ENCODE assay signal across 18 cellular contexts in the genomic region with DNA sequence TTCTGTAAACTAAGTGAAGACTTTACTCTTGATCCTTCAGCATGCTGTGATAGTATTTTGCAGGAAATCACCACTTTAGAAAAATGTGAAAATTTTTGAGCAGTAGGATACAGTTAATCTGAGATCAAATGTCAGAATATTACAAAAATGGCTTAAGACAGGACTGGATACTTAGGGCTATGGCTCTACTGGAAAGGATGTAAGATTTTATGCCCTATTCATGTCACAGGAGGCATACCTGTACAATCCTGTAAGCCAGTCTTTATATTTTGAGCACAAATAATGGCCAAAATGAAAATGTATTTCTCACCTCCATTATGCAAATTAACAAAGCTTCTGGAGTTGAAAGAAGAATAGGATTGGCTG. TPM values are rescaled to one million over a fixed set of nuclear protein-coding genes. Genes with fewer than 3 reads are reported as not detected.
DNase-seq lines count a peak whose midpoint lies in the region; ATAC-seq and TF ChIP-seq lines count a peak whose summit lies in the region.
"Had no signal": no experiment of that assay in that cellular context is flagged by ENCODE, and none has a peak within 500 bp of the region (broad histone marks: within the 10 kb centered on the region; RNA-seq: fewer than 3 reads in every experiment).

No MANE protein-coding gene starts in this region.

- H3K23ac ChIP-seq in IMR-90 (ENCODE audit: low read depth, low read length), result no peak overlapping the region

- peaks cover 34% of the 10 kb centered on the region for H3K4me1 Mint-ChIP-seq in T-helper 2 cell treated with Interferon-gamma antibody and Interleukin-4, amounts not matched to agents 5 μg/mL and 100 μg/mL, for 36 hours (ENCODE audit: low read depth)
- peaks cover 43% of the 10 kb centered on the region for H3K4me1 Mint-ChIP-seq in activated CD4-positive, alpha-beta T cell treated with anti-CD3 and anti-CD28 coated beads, Interleukin-2, amount 10 ng/mL, durations not matched to agents 7 days and 5 days
- H3K4me1 Mint-ChIP-seq: H9 had no signal

- H3K27ac ChIP-seq in IMR-90 (ENCODE audit: insufficient read depth, low read length) (peak overlapping the region; percentile 13; the same call in 1 of the 2 replicates), body of pancreas (peak overlapping the region; percentile 84 to 91 (median 88)), right lobe of liver (peak overlapping the region in 2 of 3 donors; percentile 73 to 84), upper lobe of left lung (peak overlapping the region in 3 of 4 donors; percentile 32 to 80 (median 70))
- H3K27ac ChIP-seq: KMS-11 had no signal

- DNase-seq in IMR-90 (no peak), body of pancreas (no peak), right lobe of liver (no peak), upper lobe of left lung (no peak), amniotic stem cell (lab: John Stamatoyannopoulos, UW) (no peak)
- DNase-seq in T-helper 2 cell treated with Interferon-gamma antibody and Interleukin-4, amounts not matched to agents 5 μg/mL and 100 μg/mL, for 36 hours (ENCODE audit: low spot score), result no peak
- no peak for DNase-seq in activated CD4-positive, alpha-beta T cell treated with anti-CD3 and anti-CD28 coated beads, Interleukin-2, amount 10 ng/mL, durations not matched to agents 7 days and 5 days
- DNase-seq: activated CD4-positive, alpha-beta memory T cell treated with anti-CD3 and anti-CD28 coated beads for 36 hours; activated T-cell treated with anti-CD3 and anti-CD28 coated beads, Interleukin-2, amount 50 U/mL, for 48 hours; DMS153; H9; islet precursor cell; NCI-H1092; nucleus accumbens; stimulated activated CD4-positive, alpha-beta T cell treated with anti-CD3 and anti-CD28 coated beads, Interleukin-4, amount 100 ng/mL, for 1 hour had no signal

- ATAC-seq in IMR-90 (ENCODE audit: low read depth), result no peak
- ATAC-seq in body of pancreas, result peak; percentile 3
- ATAC-seq in right lobe of liver, result peak in 3 of 4 donors; percentile 6 to 28 (median 16)
- ATAC-seq in upper lobe of left lung (ENCODE audit: low FRiP score in 2 of 2), result no peak

- no peak overlapping the region for H2AK9ac ChIP-seq in IMR-90 (replicated peaks; ENCODE audit: low read depth, low read length, poor library complexity)

- H3K4me3 ChIP-seq in IMR-90 (ENCODE audit: insufficient read depth, low read depth, low read length) (no peak overlapping the region), body of pancreas (no peak overlapping the region), right lobe of liver (no peak overlapping the region), upper lobe of left lung (no peak overlapping the region)
- H3K4me3 ChIP-seq: BLaER1 had no signal

- no peaks in the 10 kb centered on the region for H3K9me1 ChIP-seq in IMR-90 (ENCODE audit: insufficient read depth, low read length)

- H3K36me3 ChIP-seq in IMR-90 (ENCODE audit: control insufficient read depth, insufficient read depth, low read length) (no peaks in the 10 kb centered on the region), body of pancreas (replicated peaks in 1 of 2; ENCODE audit: insufficient read depth in 1 of 2, low read depth in 2 of 2) (no peaks in the 10 kb centered on the region), right lobe of liver (no peaks in the 10 kb centered on the region), upper lobe of left lung (no peaks in the 10 kb centered on the region)
- H3K36me3 ChIP-seq: BLaER1 had no signal

- H3K9me3 ChIP-seq in IMR-90 (ENCODE audit: control insufficient read depth, insufficient read depth, low read length) (no peaks in the 10 kb centered on the region), body of pancreas (no peaks in the 10 kb centered on the region), right lobe of liver (no peaks in the 10 kb centered on the region), upper lobe of left lung (no peaks in the 10 kb centered on the region)

- CTCF ChIA-PET in IMR-90 (lab: Yijun Ruan, JAX), result no interaction called here
- CTCF ChIA-PET in activated CD4-positive, alpha-beta T cell treated with anti-CD3 and anti-CD28 coated beads, Interleukin-2, amount 10 ng/mL, durations not matched to agents 7 days and 5 days (lab: Charles Lee), result no interaction called here

- peak overlapping the region; percentile 85 for H3K18ac ChIP-seq in IMR-90 (ENCODE audit: low read depth, low read length)

- H3K27me3 ChIP-seq in IMR-90 (ENCODE audit: control insufficient read depth, insufficient read depth, low read length) (no peaks in the 10 kb centered on the region), body of pancreas (no peaks in the 10 kb centered on the region), right lobe of liver (no peaks in the 10 kb centered on the region), upper lobe of left lung (no peaks in the 10 kb centered on the region)
- H3K27me3 ChIP-seq: BLaER1 had no signal

- BruUV-seq in IMR-90 (replicated peaks; lab: Mats Ljungman, UMichigan), result no TSS peak

- dilution Hi-C loops in IMR-90 (cut with HindIII; ENCODE audit: low sequenced_read_pairs, unreplicated experiment), result no loop called here

- POLR2A ChIA-PET in IMR-90 (lab: Charles Lee; ENCODE audit: unreplicated experiment), result no interaction called here
- POLR2A ChIA-PET in activated CD4-positive, alpha-beta T cell treated with anti-CD3 and anti-CD28 coated beads, Interleukin-2, amount 10 ng/mL, durations not matched to agents 7 days and 5 days (lab: Charles Lee), result no interaction called here

- no peak overlapping the region for H3K56ac ChIP-seq in IMR-90 (ENCODE audit: extremely low read depth, insufficient read depth, low read length)

- peak overlapping the region; percentile 51; the same call in 1 of the 2 replicates for H4K5ac ChIP-seq in IMR-90 (ENCODE audit: low read depth, low read length)

- no peak overlapping the region for H2BK20ac ChIP-seq in IMR-90 (ENCODE audit: low read depth, low read length)

- H3K9ac ChIP-seq in IMR-90 (ENCODE audit: low read depth, low read length), result no peak overlapping the region
- H3K9ac ChIP-seq: BLaER1, KMS-11 had no signal

- no peak for TF ChIP-seq RAD21 in IMR-90 (IDR thresholded peaks at IDR 0.05; ENCODE audit: low read length)

- peak overlapping the region; percentile 16 for H2BK5ac ChIP-seq in IMR-90 (ENCODE audit: low read depth, low read length, poor library complexity, severe bottlenecking)

- H3K4me1 ChIP-seq in IMR-90 (ENCODE audit: control insufficient read depth, insufficient read depth, low read length), result peaks cover 8% of the 10 kb centered on the region
- peaks cover 44% of the 10 kb centered on the region for H3K4me1 ChIP-seq in body of pancreas
- H3K4me1 ChIP-seq in right lobe of liver, result peaks cover 0 to 18% (median 4%) of the 10 kb centered on the region in 4 donors
- peaks cover 9 to 24% (median 17%) of the 10 kb centered on the region in 4 donors for H3K4me1 ChIP-seq in upper lobe of left lung

- H3K4me2 ChIP-seq in IMR-90 (ENCODE audit: low read depth, low read length), result peak overlapping the region; percentile 48
- H3K4me2 ChIP-seq: KMS-11 had no signal

- in situ Hi-C loops in IMR-90 (cut with MboI; ENCODE audit: low sequenced_read_pairs), result no loop called here

- no peak overlapping the region for H2BK120ac ChIP-seq in IMR-90 (ENCODE audit: low read depth, low read length)

- H3K14ac ChIP-seq in IMR-90 (replicated peaks; ENCODE audit: low read depth, low read length), result no peak overlapping the region

- H4K20me1 ChIP-seq in IMR-90 (ENCODE audit: insufficient read depth, low read length), result no peaks in the 10 kb centered on the region
- H4K20me1 ChIP-seq: BLaER1 had no signal

- H2AK5ac ChIP-seq in IMR-90 (ENCODE audit: low read depth, low read length), result no peak overlapping the region

- H3K27ac Mint-ChIP-seq in T-helper 2 cell treated with Interferon-gamma antibody and Interleukin-4, amounts not matched to agents 5 μg/mL and 100 μg/mL, for 36 hours, result no peak overlapping the region
- H3K27ac Mint-ChIP-seq in activated CD4-positive, alpha-beta T cell treated with anti-CD3 and anti-CD28 coated beads, Interleukin-2, amount 10 ng/mL, durations not matched to agents 7 days and 5 days, result no peak overlapping the region
- H3K27ac Mint-ChIP-seq: activated CD4-positive, alpha-beta memory T cell treated with anti-CD3 and anti-CD28 coated beads for 36 hours; activated naive CD8-positive, alpha-beta T cell; H9 had no signal

- H2BK15ac ChIP-seq in IMR-90 (ENCODE audit: low read depth, low read length), result no peak overlapping the region

- no peak overlapping the region for H3K4ac ChIP-seq in IMR-90 (ENCODE audit: low read depth, low read length)

- H4K8ac ChIP-seq in IMR-90 (ENCODE audit: low read depth in 2 of 2, low read length in 2 of 2), result no peak overlapping the region

- no peaks in the 10 kb centered on the region for H3K79me1 ChIP-seq in IMR-90 (ENCODE audit: low read depth in 1 of 2, low read length in 2 of 2)

- TF ChIP-seq EP300 in upper lobe of left lung (IDR thresholded peaks at IDR 0.05), result no peak

- TF ChIP-seq CTCF in IMR-90 (conservative IDR thresholded peaks at IDR 0.05; ENCODE audit: low read depth, low read length) (no peak), body of pancreas (IDR thresholded peaks at IDR 0.05) (no peak), right lobe of liver (IDR thresholded peaks at IDR 0.05) (no peak), upper lobe of left lung (IDR thresholded peaks at IDR 0.05) (no peak)

- no peak overlapping the region for H3K4me3 Mint-ChIP-seq in T-helper 2 cell treated with Interferon-gamma antibody and Interleukin-4, amounts not matched to agents 5 μg/mL and 100 μg/mL, for 36 hours
- H3K4me3 Mint-ChIP-seq in activated CD4-positive, alpha-beta T cell treated with anti-CD3 and anti-CD28 coated beads, Interleukin-2, amount 10 ng/mL, durations not matched to agents 7 days and 5 days, result no peak overlapping the region
- H3K4me3 Mint-ChIP-seq: activated CD4-positive, alpha-beta memory T cell treated with anti-CD3 and anti-CD28 coated beads for 36 hours; activated naive CD8-positive, alpha-beta T cell; H9 had no signal

- peaks cover 3% of the 10 kb centered on the region for H3K9me3 Mint-ChIP-seq in T-helper 2 cell treated with Interferon-gamma antibody and Interleukin-4, amounts not matched to agents 5 μg/mL and 100 μg/mL, for 36 hours
- peaks cover 9% of the 10 kb centered on the region for H3K9me3 Mint-ChIP-seq in activated CD4-positive, alpha-beta T cell treated with anti-CD3 and anti-CD28 coated beads, Interleukin-2, amount 10 ng/mL, durations not matched to agents 7 days and 5 days

- H3K27me3 Mint-ChIP-seq in T-helper 2 cell treated with Interferon-gamma antibody and Interleukin-4, amounts not matched to agents 5 μg/mL and 100 μg/mL, for 36 hours (ENCODE audit: low read depth), result no peaks in the 10 kb centered on the region
- H3K27me3 Mint-ChIP-seq in activated CD4-positive, alpha-beta T cell treated with anti-CD3 and anti-CD28 coated beads, Interleukin-2, amount 10 ng/mL, durations not matched to agents 7 days and 5 days, result no peaks in the 10 kb centered on the region
- H3K27me3 Mint-ChIP-seq: activated CD4-positive, alpha-beta memory T cell treated with anti-CD3 and anti-CD28 coated beads for 36 hours; activated naive CD8-positive, alpha-beta T cell had no signal

- TF ChIP-seq POLR2A in IMR-90 (IDR thresholded peaks at IDR 0.05; ENCODE audit: low read depth, low read length), result no peak
- TF ChIP-seq POLR2A in body of pancreas (IDR thresholded peaks at IDR 0.05), result no peak
- TF ChIP-seq POLR2A in right lobe of liver (IDR thresholded peaks at IDR 0.05), result no peak
- no peak for TF ChIP-seq POLR2A in upper lobe of left lung (IDR thresholded peaks at IDR 0.05)

- no peak overlapping the region for H2AFZ ChIP-seq in IMR-90 (replicated peaks; ENCODE audit: low read length, poor library complexity)

- no peaks in the 10 kb centered on the region for H3K36me3 Mint-ChIP-seq in T-helper 2 cell treated with Interferon-gamma antibody and Interleukin-4, amounts not matched to agents 5 μg/mL and 100 μg/mL, for 36 hours (ENCODE audit: low read depth)
- H3K36me3 Mint-ChIP-seq in activated CD4-positive, alpha-beta T cell treated with anti-CD3 and anti-CD28 coated beads, Interleukin-2, amount 10 ng/mL, durations not matched to agents 7 days and 5 days (ENCODE audit: low read depth), result peaks cover 2% of the 10 kb centered on the region
- H3K36me3 Mint-ChIP-seq: activated CD4-positive, alpha-beta memory T cell treated with anti-CD3 and anti-CD28 coated beads for 36 hours had no signal

- intact Hi-C loops in IMR-90 (cut with micrococcal nuclease) (no loop called here), body of pancreas (cut with DNase I) (no loop called here), right lobe of liver (cut with DNase I) (no loop called here)

- H4K91ac ChIP-seq in IMR-90 (ENCODE audit: insufficient read depth, low read depth, low read length), result no peak overlapping the region

RNA-seq across cellular contexts. Expression of a gene that starts 8.6 kb away (rescaled TPM):
- 87.5 and 89.7 TPM in 2 replicates for total RNA-seq in IMR-90 (2012; rRNA removed)
- polyA plus RNA-seq in IMR-90 (2012; rRNA removed), result 58.1 and 63.7 TPM in 2 replicates
- 34.9 and 52.0 TPM in 2 replicates for polyA plus RNA-seq in IMR-90 (2012; cell fraction: cytosol; rRNA removed)
- polyA plus RNA-seq in IMR-90 (2012; cell fraction: nucleus; rRNA removed; ENCODE audit: low replicate concordance), result 17.3 and 35.9 TPM in 2 replicates
- 100 to 1,000 TPM in 1 of 2 donors, 10 to 100 TPM in 1; 91.8 to 143 TPM for total RNA-seq in body of pancreas
- total RNA-seq in right lobe of liver, result 10 to 100 TPM; 24.9 to 52.6 (median 45.5) TPM
- total RNA-seq in upper lobe of left lung, result 100 to 1,000 TPM in 5 of 6 donors, 10 to 100 TPM in 1; 82.8 to 385 (median 285) TPM
- 10 to 100 TPM; 74.4 to 77.8 TPM for total RNA-seq in activated CD4-positive, alpha-beta T cell treated with anti-CD3 and anti-CD28 coated beads, Interleukin-2, amount 10 ng/mL, durations not matched to agents 7 days and 5 days

Comparison
In these comparisons a context has a peak if more than half of its experiments do, and no peak if none do; other contexts are left out.
1. ATAC-seq: peak in body of pancreas (single experiment) and right lobe of liver (3 of 4); none in IMR-90 (single experiment) and upper lobe of left lung (0 of 2).
2. H3K27ac ChIP-seq: peak in every context shown above with its lines; median percentile 88 in body of pancreas; 78 in right lobe of liver; 70 in upper lobe of left lung; 13 in IMR-90.